In genomic region chr19:29489182-29489951, GRCh38 we compare ENCODE assay signal across 19 cellular contexts. TPM values are rescaled to one million over a fixed set of nuclear protein-coding genes. Genes with fewer than 3 reads are reported as not detected.
"Had no signal": no experiment of that assay in that cellular context is flagged by ENCODE, and none has a peak within 500 bp of the region (broad histone marks: within the 10 kb centered on the region; RNA-seq: fewer than 3 reads in every experiment).

No MANE protein-coding gene starts in this region.

- H3K27ac ChIP-seq: epithelial cell of prostate, heart left ventricle, neutrophil, parathyroid adenoma, VCaP had no signal

- H3K4me3 ChIP-seq: heart left ventricle had no signal

- DNase-seq: activated CD4-positive, alpha-beta T cell treated with anti-CD3 and anti-CD28 coated beads for 1 hour; activated CD8-positive, alpha-beta memory T cell treated with anti-CD3 and anti-CD28 coated beads, Interleukin-2, amount 50 U/mL, for 48 hours; activated naive CD4-positive, alpha-beta T cell; activated naive CD8-positive, alpha-beta T cell treated with anti-CD3 and anti-CD28 coated beads, Interleukin-2, amount 10 ng/mL, durations not matched to agents 7 days and 5 days; central memory CD4-positive, alpha-beta T cell; effector memory CD8-positive, alpha-beta T cell; heart left ventricle; immature natural killer cell; naive B cell; stimulated activated CD4-positive, alpha-beta T cell treated with anti-CD3 and anti-CD28 coated beads, Interleukin-2, amount 100 ng/mL, for 48 hours; T1000 had no signal

RNA-seq across cellular contexts. Expression of gene VSTM2B, which starts 36.4 kb away (rescaled TPM):
- total RNA-seq: activated naive CD8-positive, alpha-beta T cell treated with anti-CD3 and anti-CD28 coated beads, Interleukin-2, amount 10 ng/mL, durations not matched to agents 7 days and 5 days; activated T-helper 1 cell treated with anti-CD3 and anti-CD28 coated beads, Interleukin-12 subunit alpha, Interleukin-12 subunit beta, Interleukin-2, Interleukin-4 antibody, amounts not matched to agents 30 ng/mL and 10 ng/mL and 1 ng/mL, durations not matched to agents 14 hours and 24 hours and 36 hours; heart left ventricle; lung microvascular endothelial cell; renal cortical epithelial cell; urinary bladder had no signal
